Comparison of ENCODE assay signal across 16 cellular contexts in the genomic region with DNA sequence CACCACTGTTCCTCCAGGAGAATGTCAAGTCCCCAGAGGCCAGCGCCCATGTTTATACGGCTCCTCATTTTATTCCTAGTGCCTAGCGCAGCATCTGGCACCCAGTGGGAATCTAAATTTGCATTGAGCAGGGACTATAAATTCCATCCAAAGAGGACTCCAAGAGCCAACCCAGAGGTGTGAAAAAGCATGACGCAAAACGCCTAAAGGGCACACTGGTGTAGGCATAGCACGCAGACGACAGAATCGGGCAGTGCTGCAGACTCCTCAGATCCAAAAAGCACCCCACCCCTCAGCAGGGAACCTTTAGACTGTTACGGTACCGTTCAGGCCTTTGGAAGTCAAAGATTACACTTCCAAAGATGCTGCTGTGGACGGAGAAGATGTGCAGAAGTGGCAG. TPM values are rescaled to one million over a fixed set of nuclear protein-coding genes. Genes with fewer than 3 reads are reported as not detected.
A peak's percentile ranks its signal among the peaks of the same experiment; 100 is the strongest.
DNase-seq lines count a peak whose midpoint lies in the region; ATAC-seq and TF ChIP-seq lines count a peak whose summit lies in the region.
"Had no signal": no experiment of that assay in that cellular context is flagged by ENCODE, and none has a peak within 500 bp of the region (broad histone marks: within the 10 kb centered on the region; RNA-seq: fewer than 3 reads in every experiment).

No MANE protein-coding gene starts in this region.

- no peaks in the 10 kb centered on the region for H3K36me3 ChIP-seq in osteoblast (ENCODE audit: insufficient read depth, low read length)
- no peaks in the 10 kb centered on the region for H3K36me3 ChIP-seq in upper lobe of right lung

- no peak overlapping the region for H2AFZ ChIP-seq in osteoblast (ENCODE audit: low read length)

- H3K4me2 ChIP-seq in osteoblast (ENCODE audit: insufficient read depth, low read length), result no peak overlapping the region

- H3K27me3 ChIP-seq in osteoblast (ENCODE audit: insufficient read depth, low read length), result no peaks in the 10 kb centered on the region
- no peaks in the 10 kb centered on the region for H3K27me3 ChIP-seq in upper lobe of right lung

- no peaks in the 10 kb centered on the region for H3K4me1 ChIP-seq in osteoblast (ENCODE audit: insufficient read depth, low read length)
- no peaks in the 10 kb centered on the region for H3K4me1 ChIP-seq in upper lobe of right lung
- H3K4me1 ChIP-seq: Caco-2 had no signal

- H3K27ac ChIP-seq in osteoblast (ENCODE audit: low read depth, low read length), result no peak overlapping the region
- H3K27ac ChIP-seq in upper lobe of right lung, result no peak overlapping the region
- H3K27ac ChIP-seq: 22Rv1 had no signal

- DNase-seq in NCI-H2171 treated with DMSO at 0.1 percent for 48 hours (lab: John Stamatoyannopoulos, UW) (peak; percentile 55), NCI-H2171 (lab: John Stamatoyannopoulos, UW) (no peak), NCI-H526 treated with DMSO at 0.1 percent for 48 hours (lab: John Stamatoyannopoulos, UW) (peak; percentile 67), osteoblast (ENCODE audit: insufficient read length, low spot score, missing footprints) (peak; percentile 47), upper lobe of right lung (peak; percentile 33), GM19240 (ENCODE audit: insufficient read length, low spot score) (no peak)
- no peak for DNase-seq in effector CD4-positive, alpha-beta T cell
- DNase-seq: Caco-2; CD8-positive, alpha-beta T cell; DMS53; HCEC 1CT; HFFc6 had no signal

- intact Hi-C loops in upper lobe of right lung (cut with DNase I), result no loop called here

- TF ChIP-seq CTCF in osteoblast (IDR thresholded peaks at IDR 0.05; ENCODE audit: extremely low read depth, low read depth, low read length), result no peak
- TF ChIP-seq CTCF in upper lobe of right lung (IDR thresholded peaks at IDR 0.05), result no peak

- ATAC-seq in upper lobe of right lung, result no peak
- ATAC-seq in HG03175 (IDR thresholded peaks at IDR 0.05; ENCODE audit: unreplicated experiment), result no peak
- ATAC-seq: CD8-positive, alpha-beta T cell had no signal

- no peak overlapping the region for H3K4me3 ChIP-seq in osteoblast (ENCODE audit: insufficient read depth, low read length)
- H3K4me3 ChIP-seq in upper lobe of right lung, result no peak overlapping the region

- no peaks in the 10 kb centered on the region for H3K79me2 ChIP-seq in osteoblast (ENCODE audit: insufficient read depth, low read length)

- H3K9me3 ChIP-seq in osteoblast (ENCODE audit: low read depth, low read length), result no peaks in the 10 kb centered on the region
- no peaks in the 10 kb centered on the region for H3K9me3 ChIP-seq in upper lobe of right lung
- H3K9me3 ChIP-seq: Caco-2 had no signal

- H4K20me1 ChIP-seq in osteoblast (ENCODE audit: insufficient read depth, low read length), result no peaks in the 10 kb centered on the region

RNA-seq across cellular contexts. Expression of a gene that starts 19.5 kb away (rescaled TPM):
- total RNA-seq in osteoblast (0.29 and 0.36 TPM in 2 replicates), upper lobe of right lung (not detected)
- total RNA-seq: A673; Caco-2; CD8-positive, alpha-beta T cell; H4; HFFc6 had no signal

Comparison
In these comparisons a context has a peak if more than half of its experiments do, and no peak if none do; other contexts are left out.
1. DNase-seq: peak in NCI-H2171 treated with DMSO at 0.1 percent for 48 hours (single experiment), NCI-H526 treated with DMSO at 0.1 percent for 48 hours (single experiment), osteoblast (single experiment) and upper lobe of right lung (single experiment); none in NCI-H2171 (single experiment), GM19240 (single experiment) and effector CD4-positive, alpha-beta T cell (single experiment).